ENCODE assay signal across 8 cellular contexts in genomic region chr3:50347187-50347813, GRCh38. TPM values are rescaled to one million over a fixed set of nuclear protein-coding genes. Genes with fewer than 3 reads are reported as not detected.
DNase-seq lines count a peak whose midpoint lies in the region; ATAC-seq and TF ChIP-seq lines count a peak whose summit lies in the region.

No MANE protein-coding gene starts in this region.

- no peaks in the 10 kb centered on the region for H3K36me3 Mint-ChIP-seq in glutamatergic neuron (ENCODE audit: unreplicated experiment)

- H3K9me3 Mint-ChIP-seq in glutamatergic neuron (ENCODE audit: unreplicated experiment): peaks cover 7% of the 10 kb centered on the region

- no peak for TF ChIP-seq EP300 in Ishikawa (IDR thresholded peaks at IDR 0.05; ENCODE audit: borderline replicate concordance)

- H3K4me1 Mint-ChIP-seq in glutamatergic neuron (ENCODE audit: low read depth, unreplicated experiment): peaks cover 12% of the 10 kb centered on the region

- H3K27me3 ChIP-seq in SJCRH30: no peaks in the 10 kb centered on the region

- ATAC-seq in GM21360 (IDR thresholded peaks at IDR 0.05; ENCODE audit: unreplicated experiment) (no peak), HG03196 (IDR thresholded peaks at IDR 0.05; ENCODE audit: unreplicated experiment) (no peak)

- H3K27ac Mint-ChIP-seq in glutamatergic neuron (ENCODE audit: unreplicated experiment): no peak overlapping the region

- no peak overlapping the region for H3K4me3 Mint-ChIP-seq in glutamatergic neuron (ENCODE audit: unreplicated experiment)

- H3K4me1 ChIP-seq in SJCRH30: no peaks in the 10 kb centered on the region

- TF ChIP-seq CTCF in glutamatergic neuron (IDR thresholded peaks at IDR 0.05; ENCODE audit: partially characterized antibody, unreplicated experiment): peak; percentile 66

- DNase-seq in D341Med (ENCODE audit: low spot score) (peak; percentile 74), SJCRH30 (peak; percentile 63 to 78), glutamatergic neuron (peak; percentile 73), retina (peak; percentile 77)
- DNase-seq in activated naive CD4-positive, alpha-beta T cell (lab: John Stamatoyannopoulos, UW): peak; percentile 17 to 60 (median 38)

- H3K36me3 ChIP-seq in SJCRH30: no peaks in the 10 kb centered on the region

- no peaks in the 10 kb centered on the region for H3K9me3 ChIP-seq in SJCRH30 (replicated peaks)

- no peak overlapping the region for H3K4me3 ChIP-seq in SJCRH30

- no peak overlapping the region for H3K27ac ChIP-seq in SJCRH30

- TF ChIP-seq RAD21 in Ishikawa (IDR thresholded peaks at IDR 0.05; ENCODE audit: low read depth): peak; percentile 74

- peaks cover 7% of the 10 kb centered on the region for H3K27me3 Mint-ChIP-seq in glutamatergic neuron (ENCODE audit: unreplicated experiment)

TF ChIP-seq in Ishikawa, 13 proteins besides CTCF, POLR2A, EP300 and RAD21:
- TF ChIP-seq, protein P1, sequence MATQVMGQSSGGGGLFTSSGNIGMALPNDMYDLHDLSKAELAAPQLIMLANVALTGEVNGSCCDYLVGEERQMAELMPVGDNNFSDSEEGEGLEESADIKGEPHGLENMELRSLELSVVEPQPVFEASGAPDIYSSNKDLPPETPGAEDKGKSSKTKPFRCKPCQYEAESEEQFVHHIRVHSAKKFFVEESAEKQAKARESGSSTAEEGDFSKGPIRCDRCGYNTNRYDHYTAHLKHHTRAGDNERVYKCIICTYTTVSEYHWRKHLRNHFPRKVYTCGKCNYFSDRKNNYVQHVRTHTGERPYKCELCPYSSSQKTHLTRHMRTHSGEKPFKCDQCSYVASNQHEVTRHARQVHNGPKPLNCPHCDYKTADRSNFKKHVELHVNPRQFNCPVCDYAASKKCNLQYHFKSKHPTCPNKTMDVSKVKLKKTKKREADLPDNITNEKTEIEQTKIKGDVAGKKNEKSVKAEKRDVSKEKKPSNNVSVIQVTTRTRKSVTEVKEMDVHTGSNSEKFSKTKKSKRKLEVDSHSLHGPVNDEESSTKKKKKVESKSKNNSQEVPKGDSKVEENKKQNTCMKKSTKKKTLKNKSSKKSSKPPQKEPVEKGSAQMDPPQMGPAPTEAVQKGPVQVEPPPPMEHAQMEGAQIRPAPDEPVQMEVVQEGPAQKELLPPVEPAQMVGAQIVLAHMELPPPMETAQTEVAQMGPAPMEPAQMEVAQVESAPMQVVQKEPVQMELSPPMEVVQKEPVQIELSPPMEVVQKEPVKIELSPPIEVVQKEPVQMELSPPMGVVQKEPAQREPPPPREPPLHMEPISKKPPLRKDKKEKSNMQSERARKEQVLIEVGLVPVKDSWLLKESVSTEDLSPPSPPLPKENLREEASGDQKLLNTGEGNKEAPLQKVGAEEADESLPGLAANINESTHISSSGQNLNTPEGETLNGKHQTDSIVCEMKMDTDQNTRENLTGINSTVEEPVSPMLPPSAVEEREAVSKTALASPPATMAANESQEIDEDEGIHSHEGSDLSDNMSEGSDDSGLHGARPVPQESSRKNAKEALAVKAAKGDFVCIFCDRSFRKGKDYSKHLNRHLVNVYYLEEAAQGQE (IDR thresholded peaks at IDR 0.05; ENCODE audit: low read depth): no peak
- TF ChIP-seq ZBTB7A (IDR thresholded peaks at IDR 0.05; ENCODE audit: low read depth) (no peak), TAF1 (IDR thresholded peaks at IDR 0.05; ENCODE audit: low read depth) (no peak), TCF12 (IDR thresholded peaks at IDR 0.05; ENCODE audit: low read depth) (no peak), CEBPB (IDR thresholded peaks at IDR 0.05) (no peak), MAX (IDR thresholded peaks at IDR 0.05) (no peak), TEAD4 (IDR thresholded peaks at IDR 0.05) (no peak), YY1 (IDR thresholded peaks at IDR 0.05; ENCODE audit: low read depth) (no peak), CREB1 (IDR thresholded peaks at IDR 0.05; ENCODE audit: low read depth) (no peak), USF1 (IDR thresholded peaks at IDR 0.05) (no peak), NFIC (IDR thresholded peaks at IDR 0.05) (no peak), EGR1 (IDR thresholded peaks at IDR 0.05) (no peak), FOXM1 (IDR thresholded peaks at IDR 0.05; ENCODE audit: borderline replicate concordance, low read depth) (no peak)

RNA-seq across cellular contexts. Expression of gene ZMYND10, which starts 1.8 kb away (rescaled TPM):
- 0.73 and 0.99 TPM in 2 replicates for total RNA-seq in SJCRH30 (2014; rRNA removed; shearing (Covaris generic))
- 1.3 TPM for total RNA-seq in glutamatergic neuron (ENCODE audit: unreplicated experiment)

RNA-seq across cellular contexts. Expression of gene NPRL2, which starts 3.3 kb away (rescaled TPM):
- 14.0 and 14.4 TPM in 2 replicates for total RNA-seq in SJCRH30 (2014; rRNA removed; shearing (Covaris generic))
- 30.4 TPM for total RNA-seq in glutamatergic neuron (ENCODE audit: unreplicated experiment)

RNA-seq across cellular contexts. Expression of gene CYB561D2, which starts 3.4 kb away (rescaled TPM):
- total RNA-seq in SJCRH30 (2014; rRNA removed; shearing (Covaris generic)): 6.5 and 8.9 TPM in 2 replicates
- 12.6 TPM for total RNA-seq in glutamatergic neuron (ENCODE audit: unreplicated experiment)

RNA-seq across cellular contexts. Expression of gene RASSF1, which starts 6.7 kb away (rescaled TPM):
- total RNA-seq in SJCRH30 (2014; rRNA removed; shearing (Covaris generic)): 11.7 and 12.7 TPM in 2 replicates
- 27.8 TPM for total RNA-seq in glutamatergic neuron (ENCODE audit: unreplicated experiment)

RNA-seq across cellular contexts. Expression of gene TMEM115, which starts 12.0 kb away (rescaled TPM):
- total RNA-seq in SJCRH30 (2014; rRNA removed; shearing (Covaris generic)): 27.2 and 28.2 TPM in 2 replicates
- total RNA-seq in glutamatergic neuron (ENCODE audit: unreplicated experiment): 42.5 TPM
